37 cellular contexts compared by ENCODE assay signal in genomic region chr1:38657873-38658272, GRCh38.
"Had no signal": no experiment of that assay in that cellular context is flagged by ENCODE, and none has a peak within 500 bp of the region (broad histone marks: within the 10 kb centered on the region; RNA-seq: fewer than 3 reads in every experiment).

No MANE protein-coding gene starts in this region.

- H3K4me3 ChIP-seq: adrenal gland, body of pancreas, breast epithelium had no signal

- DNase-seq: activated CD4-positive, alpha-beta memory T cell treated with anti-CD3 and anti-CD28 coated beads, Interleukin-2, amount 10 ng/mL, durations not matched to agents 7 days and 5 days; activated CD4-positive, alpha-beta T cell treated with anti-CD3 and anti-CD28 coated beads for 1 hour; activated CD4-positive, alpha-beta T cell treated with anti-CD3 and anti-CD28 coated beads for 36 hours; activated CD4-positive, alpha-beta T cell treated with anti-CD3 and anti-CD28 coated beads for 48 hours; activated CD4-positive, alpha-beta T cell treated with anti-CD3 and anti-CD28 coated beads, Interleukin-2, amount 10 ng/mL, durations not matched to agents 7 days and 5 days; activated CD4-positive, alpha-beta T cell treated with anti-CD3 and anti-CD28 coated beads, Interleukin-2, amount 50 U/mL, for 48 hours; activated CD4-positive, CD25-positive, alpha-beta regulatory T cell; activated CD8-positive, alpha-beta memory T cell treated with anti-CD3 and anti-CD28 coated beads for 24 hours; activated CD8-positive, alpha-beta memory T cell treated with anti-CD3 and anti-CD28 coated beads, Interleukin-2, amount 10 ng/mL, durations not matched to agents 7 days and 5 days; activated CD8-positive, alpha-beta memory T cell treated with anti-CD3 and anti-CD28 coated beads, Interleukin-2, amount 50 U/mL, for 48 hours; activated CD8-positive, alpha-beta T cell treated with anti-CD3 and anti-CD28 coated beads, Interleukin-2, amount 10 ng/mL, durations not matched to agents 7 days and 5 days; activated effector memory CD4-positive, alpha-beta T cell treated with Interleukin-2 at 50 U/mL for 16 hours; activated gamma-delta T cell; activated naive CD4-positive, alpha-beta T cell treated with anti-CD3 and anti-CD28 coated beads, Interleukin-2, amount 10 ng/mL, durations not matched to agents 7 days and 5 days; activated naive CD4-positive, alpha-beta T cell treated with Interleukin-2 at 50 U/mL for 16 hours; activated T-cell treated with anti-CD3 and anti-CD28 coated beads, Interleukin-2, amount 50 U/mL, for 24 hours; activated T-cell treated with anti-CD3 and anti-CD28 coated beads, Interleukin-2, amount 50 U/mL, for 48 hours; adrenal gland; amniotic stem cell; aorta; body of pancreas; brain microvascular endothelial cell; central memory CD4-positive, alpha-beta T cell; T-helper 1 cell; T-helper 2 cell; T-helper 9 cell had no signal

- H3K4me1 ChIP-seq: adrenal gland, body of pancreas, breast epithelium had no signal

- H3K27ac ChIP-seq: adrenal gland, body of pancreas, brain microvascular endothelial cell, breast epithelium, VCaP had no signal

- H3K27me3 ChIP-seq: body of pancreas, brain microvascular endothelial cell had no signal

- ATAC-seq: activated CD4-positive, alpha-beta T cell treated with anti-CD3 and anti-CD28 coated beads for 36 hours; activated CD4-positive, CD25-positive, alpha-beta regulatory T cell treated with anti-CD3 and anti-CD28 coated beads, Interleukin-2, amount 50 U/mL, for 24 hours; activated CD8-positive, alpha-beta memory T cell treated with anti-CD3 and anti-CD28 coated beads, Interleukin-2, amount 10 ng/mL, durations not matched to agents 7 days and 5 days; activated CD8-positive, alpha-beta T cell treated with anti-CD3 and anti-CD28 coated beads, Interleukin-2, amount 10 ng/mL, durations not matched to agents 7 days and 5 days; body of pancreas; WTC11 had no signal

- H3K9me3 Mint-ChIP-seq: activated CD4-positive, alpha-beta T cell treated with anti-CD3 and anti-CD28 coated beads, Interleukin-2, amount 10 ng/mL, durations not matched to agents 7 days and 5 days; activated naive CD4-positive, alpha-beta T cell treated with anti-CD3 and anti-CD28 coated beads, Interleukin-2, amount 10 ng/mL, durations not matched to agents 7 days and 5 days; activated T-helper 2 cell treated with anti-CD3 and anti-CD28 coated beads, Interferon-gamma antibody, Interleukin-2, Interleukin-4, amounts not matched to agents 10 μg/mL and 5 μg/mL and 100 μg/mL, durations not matched to agents 14 hours and 24 hours and 36 hours; T-helper 1 cell treated with Interleukin-12 subunit alpha and Interleukin-12 subunit beta and Interleukin-4 antibody, amounts not matched to agents 30 μg/mL and 1 μg/mL, for 36 hours had no signal

- H3K9me3 ChIP-seq: adrenal gland had no signal

- H3K36me3 Mint-ChIP-seq: activated CD8-positive, alpha-beta memory T cell treated with anti-CD3 and anti-CD28 coated beads, Interleukin-2, amount 10 ng/mL, durations not matched to agents 7 days and 5 days; activated naive CD4-positive, alpha-beta T cell treated with anti-CD3 and anti-CD28 coated beads, Interleukin-2, amount 10 ng/mL, durations not matched to agents 7 days and 5 days; activated naive CD4-positive, alpha-beta T cell treated with anti-CD3 and anti-CD28 coated beads, Interleukin-2, amount 50 U/mL, for 24 hours; activated naive CD8-positive, alpha-beta T cell had no signal

- H3K27ac Mint-ChIP-seq: activated CD4-positive, alpha-beta memory T cell treated with anti-CD3 and anti-CD28 coated beads, Interleukin-2, amount 10 ng/mL, durations not matched to agents 7 days and 5 days; activated CD4-positive, alpha-beta T cell treated with anti-CD3 and anti-CD28 coated beads for 36 hours; activated CD4-positive, alpha-beta T cell treated with anti-CD3 and anti-CD28 coated beads, Interleukin-2, amount 10 ng/mL, durations not matched to agents 7 days and 5 days; activated CD8-positive, alpha-beta memory T cell treated with anti-CD3 and anti-CD28 coated beads, Interleukin-2, amount 10 ng/mL, durations not matched to agents 7 days and 5 days; activated CD8-positive, alpha-beta T cell treated with anti-CD3 and anti-CD28 coated beads, Interleukin-2, amount 10 ng/mL, durations not matched to agents 7 days and 5 days; activated naive CD4-positive, alpha-beta T cell treated with anti-CD3 and anti-CD28 coated beads, Interleukin-2, amount 10 ng/mL, durations not matched to agents 7 days and 5 days; activated naive CD4-positive, alpha-beta T cell treated with anti-CD3 and anti-CD28 coated beads, Interleukin-2, amount 50 U/mL, for 24 hours; activated naive CD8-positive, alpha-beta T cell; activated T-cell treated with anti-CD3 and anti-CD28 coated beads, Interleukin-2, amount 50 U/mL, for 24 hours; activated T-helper 2 cell treated with anti-CD3 and anti-CD28 coated beads, Interferon-gamma antibody, Interleukin-2, Interleukin-4, amounts not matched to agents 10 μg/mL and 5 μg/mL and 100 μg/mL, durations not matched to agents 14 hours and 24 hours and 36 hours; T-helper 1 cell treated with Interleukin-12 subunit alpha and Interleukin-12 subunit beta and Interleukin-4 antibody, amounts not matched to agents 30 μg/mL and 1 μg/mL, for 36 hours; T-helper 2 cell treated with Interferon-gamma antibody and Interleukin-4, amounts not matched to agents 5 μg/mL and 100 μg/mL, for 36 hours; WTC11 had no signal

- H3K36me3 ChIP-seq: adrenal gland, brain microvascular endothelial cell, breast epithelium had no signal

- FAIRE-seq: astrocyte, TTC549 had no signal

- H3K4me3 Mint-ChIP-seq: activated CD4-positive, alpha-beta memory T cell treated with anti-CD3 and anti-CD28 coated beads, Interleukin-2, amount 10 ng/mL, durations not matched to agents 7 days and 5 days; activated CD4-positive, alpha-beta T cell treated with anti-CD3 and anti-CD28 coated beads for 36 hours; activated CD4-positive, alpha-beta T cell treated with anti-CD3 and anti-CD28 coated beads, Interleukin-2, amount 10 ng/mL, durations not matched to agents 7 days and 5 days; activated CD8-positive, alpha-beta memory T cell treated with anti-CD3 and anti-CD28 coated beads, Interleukin-2, amount 10 ng/mL, durations not matched to agents 7 days and 5 days; activated CD8-positive, alpha-beta T cell treated with anti-CD3 and anti-CD28 coated beads, Interleukin-2, amount 10 ng/mL, durations not matched to agents 7 days and 5 days; activated naive CD4-positive, alpha-beta T cell treated with anti-CD3 and anti-CD28 coated beads, Interleukin-2, amount 10 ng/mL, durations not matched to agents 7 days and 5 days; activated naive CD4-positive, alpha-beta T cell treated with anti-CD3 and anti-CD28 coated beads, Interleukin-2, amount 50 U/mL, for 24 hours; activated naive CD8-positive, alpha-beta T cell; activated T-cell treated with anti-CD3 and anti-CD28 coated beads, Interleukin-2, amount 50 U/mL, for 24 hours; T-helper 1 cell treated with Interleukin-12 subunit alpha and Interleukin-12 subunit beta and Interleukin-4 antibody, amounts not matched to agents 30 μg/mL and 1 μg/mL, for 36 hours; T-helper 2 cell treated with Interferon-gamma antibody and Interleukin-4, amounts not matched to agents 5 μg/mL and 100 μg/mL, for 36 hours; WTC11 had no signal

- H3K4me1 Mint-ChIP-seq: activated CD4-positive, alpha-beta memory T cell treated with anti-CD3 and anti-CD28 coated beads, Interleukin-2, amount 10 ng/mL, durations not matched to agents 7 days and 5 days; activated CD4-positive, alpha-beta T cell treated with anti-CD3 and anti-CD28 coated beads for 36 hours; activated CD4-positive, alpha-beta T cell treated with anti-CD3 and anti-CD28 coated beads, Interleukin-2, amount 10 ng/mL, durations not matched to agents 7 days and 5 days; activated CD8-positive, alpha-beta memory T cell treated with anti-CD3 and anti-CD28 coated beads, Interleukin-2, amount 10 ng/mL, durations not matched to agents 7 days and 5 days; activated naive CD4-positive, alpha-beta T cell treated with anti-CD3 and anti-CD28 coated beads, Interleukin-2, amount 10 ng/mL, durations not matched to agents 7 days and 5 days; activated naive CD4-positive, alpha-beta T cell treated with anti-CD3 and anti-CD28 coated beads, Interleukin-2, amount 50 U/mL, for 24 hours had no signal
